Comparison of ENCODE assay signal across 9 cellular contexts in the genomic region with DNA sequence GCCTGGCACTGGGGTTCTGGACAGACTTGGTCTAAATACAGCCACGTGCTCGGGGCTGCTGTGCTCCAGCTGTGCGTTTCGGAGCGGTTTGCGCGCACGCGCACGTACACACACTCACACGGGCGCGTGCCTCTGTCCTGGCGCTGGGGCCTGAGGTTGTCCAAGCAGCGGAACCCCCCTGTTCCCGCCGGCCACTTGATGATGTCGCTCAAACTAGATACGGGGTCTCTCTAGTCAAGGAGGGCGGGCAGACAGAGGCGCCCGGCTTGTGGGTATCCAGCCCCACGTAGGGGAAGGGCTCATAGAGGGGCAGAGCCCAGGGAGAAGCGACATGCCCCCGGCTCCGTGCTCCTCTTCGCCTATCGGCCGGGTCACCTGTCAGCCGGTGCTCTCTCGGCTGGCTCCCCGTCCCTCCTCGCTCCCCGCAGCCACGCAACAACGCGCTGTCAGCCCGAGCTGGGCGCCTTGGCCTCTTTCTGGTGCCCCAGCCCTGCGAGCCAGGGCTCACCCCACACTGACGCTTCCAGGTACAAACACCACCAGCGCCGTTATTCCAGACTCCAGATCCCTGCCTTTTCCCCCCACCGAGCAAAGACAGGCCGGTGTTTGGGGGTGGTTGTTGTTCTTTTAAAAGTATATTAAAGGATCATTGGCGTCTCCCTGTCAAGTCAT. TPM values are rescaled to one million over a fixed set of nuclear protein-coding genes. Genes with fewer than 3 reads are reported as not detected.
DNase-seq lines count a peak whose midpoint lies in the region; ATAC-seq and TF ChIP-seq lines count a peak whose summit lies in the region.
"Had no signal": no experiment of that assay in that cellular context is flagged by ENCODE, and none has a peak within 500 bp of the region (broad histone marks: within the 10 kb centered on the region; RNA-seq: fewer than 3 reads in every experiment).

No MANE protein-coding gene starts in this region.

- no peaks in the 10 kb centered on the region for H3K9me3 Mint-ChIP-seq in WTC11

- intact Hi-C loops in psoas muscle (cut with DNase I) (loop anchor here in 1 of 2 donors (10.0 kb wide), 1 partner anchor 323 kb away; no protein-coding TSS in a partner anchor), mucosa of descending colon (cut with DNase I, micrococcal nuclease) (no loop called here), PC-3 (cut with micrococcal nuclease) (no loop called here)

- H3K27ac ChIP-seq in right atrium auricular region (peak overlapping the region; percentile 2 to 32), psoas muscle (no peak overlapping the region), PC-3 (ENCODE audit: low read length) (no peak overlapping the region)

- H3K36me3 Mint-ChIP-seq in WTC11 = no peaks in the 10 kb centered on the region

- H3F3A ChIP-seq in PC-3 (ENCODE audit: low read length, unreplicated experiment) = no peaks in the 10 kb centered on the region

- H3K4me3 Mint-ChIP-seq in WTC11 = peak overlapping the region; percentile 69

- H3K27me3 Mint-ChIP-seq in WTC11 (ENCODE audit: low read depth) = peaks cover 7% of the 10 kb centered on the region

- TF ChIP-seq CTCF in GM06990 (IDR thresholded peaks at IDR 0.05; ENCODE audit: insufficient read depth, low read length, poor library complexity, severe bottlenecking) (no peak), WTC11 (IDR thresholded peaks at IDR 0.05) (no peak), right atrium auricular region (IDR thresholded peaks at IDR 0.05) (no peak), psoas muscle (IDR thresholded peaks at IDR 0.05) (no peak), mucosa of descending colon (IDR thresholded peaks at IDR 0.05) (no peak), BE2C (IDR thresholded peaks at IDR 0.05; ENCODE audit: low read depth, low read length) (no peak), PC-3 (conservative IDR thresholded peaks at IDR 0.05; ENCODE audit: low read depth, low read length) (no peak)

- no peak overlapping the region for H3K4me2 ChIP-seq in PC-3 (ENCODE audit: low read length)

- H3K9ac ChIP-seq in PC-3 (ENCODE audit: low read length) = no peak overlapping the region

- H3K4me1 ChIP-seq in right atrium auricular region = peaks cover 0 to 13% of the 10 kb centered on the region in 2 donors
- H3K4me1 ChIP-seq in psoas muscle = no peaks in the 10 kb centered on the region
- H3K4me1 ChIP-seq in mucosa of descending colon (ENCODE audit: low read depth) = peaks cover 4% of the 10 kb centered on the region
- H3K4me1 ChIP-seq in BE2C = peaks cover 14% of the 10 kb centered on the region
- H3K4me1 ChIP-seq in PC-3 (ENCODE audit: insufficient read depth, low read length) = peaks cover 11% of the 10 kb centered on the region

- H3K9me2 ChIP-seq in PC-3 (replicated peaks; ENCODE audit: low read length) = no peaks in the 10 kb centered on the region

- peak; percentile 22 for DNase-seq in GM06990 (ENCODE audit: extremely low read depth, insufficient read length)
- peak; percentile 55 for DNase-seq in WTC11 (ENCODE audit: low spot score)
- DNase-seq in right atrium auricular region (ENCODE audit: low spot score) = no peak
- DNase-seq in psoas muscle = no peak
- no peak for DNase-seq in NOMO-1 treated with DMSO at 0.1 percent for 48 hours (lab: John Stamatoyannopoulos, UW; ENCODE audit: unreplicated experiment)
- no peak for DNase-seq in mucosa of descending colon
- no peak for DNase-seq in BE2C
- no peak for DNase-seq in PC-3
- DNase-seq: amygdala had no signal

- H3K9me3 ChIP-seq in right atrium auricular region (no peaks in the 10 kb centered on the region), psoas muscle (no peaks in the 10 kb centered on the region), mucosa of descending colon (no peaks in the 10 kb centered on the region), BE2C (no peaks in the 10 kb centered on the region), PC-3 (ENCODE audit: low read length) (no peaks in the 10 kb centered on the region)

- ATAC-seq in WTC11 (peak; percentile 11), psoas muscle (peak in 3 of 4 donors; percentile 21 to 54 (median 42)), mucosa of descending colon (no peak), PC-3 (no peak)

- CTCF ChIA-PET in WTC11 (lab: Charles Lee) = interaction anchor here (0.6 to 3.6 kb wide), 8 partner anchors 13 to 686 kb away, joined by 3 to 15 read pairs (median 4); no protein-coding TSS in a partner anchor
- CTCF ChIA-PET in PC-3 (lab: Charles Lee) = no interaction called here

- H4K20me1 ChIP-seq in PC-3 (ENCODE audit: low read length) = no peaks in the 10 kb centered on the region

- H3K27ac Mint-ChIP-seq in WTC11 = no peak overlapping the region

- no peak overlapping the region for H2AFZ ChIP-seq in PC-3 (ENCODE audit: low read length)

- H3K4me3 ChIP-seq in GM06990 (replicated peaks; ENCODE audit: low read depth, low read length) = no peak overlapping the region
- peak overlapping the region; percentile 20 to 36 for H3K4me3 ChIP-seq in right atrium auricular region
- peak overlapping the region; percentile 56 for H3K4me3 ChIP-seq in psoas muscle
- H3K4me3 ChIP-seq in mucosa of descending colon = no peak overlapping the region
- H3K4me3 ChIP-seq in BE2C (ENCODE audit: low read depth, low read length) = no peak overlapping the region
- H3K4me3 ChIP-seq in PC-3 (ENCODE audit: low read length) = no peak overlapping the region

- H3K4me1 Mint-ChIP-seq in WTC11 = peaks cover 54% of the 10 kb centered on the region

- no peaks in the 10 kb centered on the region for H3K36me3 ChIP-seq in GM06990 (ENCODE audit: control insufficient read depth, insufficient read depth, low read length)
- H3K36me3 ChIP-seq in right atrium auricular region = no peaks in the 10 kb centered on the region
- no peaks in the 10 kb centered on the region for H3K36me3 ChIP-seq in psoas muscle (ENCODE audit: insufficient read depth in 1 of 2, low read depth in 1 of 2)
- H3K36me3 ChIP-seq in mucosa of descending colon (ENCODE audit: low read depth) = no peaks in the 10 kb centered on the region
- no peaks in the 10 kb centered on the region for H3K36me3 ChIP-seq in BE2C
- peaks cover 29% of the 10 kb centered on the region for H3K36me3 ChIP-seq in PC-3 (ENCODE audit: low read depth, low read length)

- no TSS peak for BruUV-seq in PC-3 (replicated peaks; lab: Mats Ljungman, UMichigan)

- WGBS in psoas muscle, 3 donors = 12 to 22% (median 20%) methylated on average over 39 to 46 of the region's 46 CpGs

- H3K27me3 ChIP-seq in GM06990 (replicated peaks; ENCODE audit: control insufficient read depth, insufficient read depth, low read length) (peaks cover 1% of the 10 kb centered on the region; the same call in 1 of the 2 replicates), right atrium auricular region (no peaks in the 10 kb centered on the region), psoas muscle (ENCODE audit: insufficient read depth in 3 of 3, low read length in 2 of 3) (peaks cover 0 to 62% (median 15%) of the 10 kb centered on the region in 3 donors), BE2C (no peaks in the 10 kb centered on the region), PC-3 (ENCODE audit: low read length) (no peaks in the 10 kb centered on the region)

- H3K79me2 ChIP-seq in PC-3 (ENCODE audit: low read length) = peaks cover 97% of the 10 kb centered on the region

- POLR2A ChIA-PET in WTC11 (lab: Charles Lee) (interaction anchor here (1.1 kb wide), 1 partner anchor 26 kb away, joined by 3 read pairs; no protein-coding TSS in a partner anchor), PC-3 (lab: Charles Lee; ENCODE audit: unreplicated experiment) (no interaction called here)

TF ChIP-seq in WTC11, 78 proteins besides CTCF, POLR2A, EP300 and RAD21:
- TF ChIP-seq MYBL2 (CRISPR knock-in tag; IDR thresholded peaks at IDR 0.05) (no peak), SMAD4 (CRISPR knock-in tag; IDR thresholded peaks at IDR 0.05) (no peak), TEAD1 (CRISPR knock-in tag; IDR thresholded peaks at IDR 0.05) (no peak), ZNF671 (CRISPR knock-in tag; IDR thresholded peaks at IDR 0.05) (no peak), USF2 (CRISPR knock-in tag; IDR thresholded peaks at IDR 0.05) (no peak)
- TF ChIP-seq, protein P1, sequence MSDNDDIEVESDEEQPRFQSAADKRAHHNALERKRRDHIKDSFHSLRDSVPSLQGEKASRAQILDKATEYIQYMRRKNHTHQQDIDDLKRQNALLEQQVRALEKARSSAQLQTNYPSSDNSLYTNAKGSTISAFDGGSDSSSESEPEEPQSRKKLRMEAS (CRISPR knock-in tag; IDR thresholded peaks at IDR 0.05) = peak; percentile 78

RNA-seq across cellular contexts. Expression of gene NR2F1-AS1, which starts 8.8 kb away (rescaled TPM):
- total RNA-seq in WTC11 (2021) (0.76 to 1.7 TPM (median 1.5 TPM) in 3 replicates), right atrium auricular region (10 to 100 TPM in 1 of 2 donors, 1 to 10 TPM in 1; 7.1 to 11.0 TPM), psoas muscle (1 to 10 TPM in 1 of 4 donors, under 1 TPM in 3; 0.13 to 1.3 (median 0.55) TPM), mucosa of descending colon (1 to 10 TPM; 1.5 to 5.7 (median 2.2) TPM), PC-3 (2014; rRNA removed) (24.1 and 28.8 TPM in 2 replicates)
- polyA plus RNA-seq in psoas muscle = 1 to 10 TPM in 1 of 3 donors, under 1 TPM in 2; 0.14 to 1.5 (median 0.42) TPM
- polyA plus RNA-seq in BE2C (2012; ENCODE audit: insufficient read depth, insufficient read length, low read depth) = 2.7 TPM

RNA-seq across cellular contexts. Expression of gene NR2F1, which starts 10.8 kb away (rescaled TPM):
- 0.18 to 0.34 TPM (median 0.31 TPM) in 3 replicates for total RNA-seq in WTC11 (2021)
- 10 to 100 TPM; 35.3 to 37.6 TPM for total RNA-seq in right atrium auricular region
- total RNA-seq in psoas muscle = 1 to 10 TPM in 3 of 4 donors, under 1 TPM in 1; 0.39 to 1.4 (median 1.2) TPM
- 1 to 10 TPM in 1 of 3 donors, under 1 TPM in 2; 0.57 to 1.4 (median 0.86) TPM for polyA plus RNA-seq in psoas muscle
- 1 to 10 TPM; 2.3 to 9.1 (median 6.2) TPM for total RNA-seq in mucosa of descending colon
- polyA plus RNA-seq in BE2C (2012; ENCODE audit: insufficient read depth, insufficient read length, low read depth) = 13.1 TPM
- 88.4 and 118 TPM in 2 replicates for total RNA-seq in PC-3 (2014; rRNA removed)

Comparison
In these comparisons a context has a peak if more than half of its experiments do, and no peak if none do; other contexts are left out.
1. DNase-seq: peak in GM06990 (single experiment) and WTC11 (single experiment); none in right atrium auricular region (single experiment), psoas muscle (0 of 2), NOMO-1 treated with DMSO at 0.1 percent for 48 hours (single experiment), mucosa of descending colon (0 of 3), BE2C (single experiment) and PC-3 (single experiment).
2. H3K4me3 ChIP-seq: peak in right atrium auricular region (2 of 2) and psoas muscle (single experiment); none in GM06990 (single experiment), mucosa of descending colon (single experiment), BE2C (single experiment) and PC-3 (single experiment).
3. ATAC-seq: peak in WTC11 (single experiment) and psoas muscle (3 of 4); none in mucosa of descending colon (single experiment) and PC-3 (single experiment).
4. H3K27ac ChIP-seq: peak in right atrium auricular region (2 of 2); none in psoas muscle (single experiment) and PC-3 (single experiment).